Comparison of ENCODE assay signal across 1 cellular context in the genomic region with DNA sequence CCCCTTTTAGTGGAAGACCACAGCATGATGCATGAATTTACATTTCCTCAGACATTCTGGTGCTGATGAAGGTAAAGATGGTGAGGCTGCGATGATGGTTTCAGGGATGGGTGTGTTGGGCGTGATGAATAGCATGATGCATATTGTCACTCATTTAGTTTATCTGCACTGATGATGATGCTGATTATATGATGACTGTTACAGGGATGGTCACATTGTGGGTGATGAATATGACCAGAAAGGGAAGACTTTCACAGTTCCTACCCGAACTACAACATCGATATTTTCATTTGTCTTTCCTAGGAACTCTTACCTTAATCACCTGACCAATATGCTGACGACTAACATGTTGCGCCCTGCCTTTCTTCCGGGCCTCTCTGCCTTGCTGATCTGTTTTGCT.
A peak's percentile ranks its signal among the peaks of the same experiment; 100 is the strongest.
TF ChIP-seq lines count a peak whose summit lies in the region.

No MANE protein-coding gene starts in this region.

TF ChIP-seq in HepG2, 621 proteins besides CTCF, POLR2A, EP300 and RAD21:
- TF ChIP-seq ZNF839 (CRISPR knock-in tag; IDR thresholded peaks at IDR 0.05; ENCODE audit: borderline replicate concordance) (no peak), MED1 (CRISPR knock-in tag; IDR thresholded peaks at IDR 0.05) (no peak), CREB1 (IDR thresholded peaks at IDR 0.05) (peak; percentile 62), CREB1 (CRISPR knock-in tag; IDR thresholded peaks at IDR 0.05) (no peak)
TF ChIP-seq in HepG2: peak in this region for 1.
